ENCODE assay signal across 21 cellular contexts in the genomic region with DNA sequence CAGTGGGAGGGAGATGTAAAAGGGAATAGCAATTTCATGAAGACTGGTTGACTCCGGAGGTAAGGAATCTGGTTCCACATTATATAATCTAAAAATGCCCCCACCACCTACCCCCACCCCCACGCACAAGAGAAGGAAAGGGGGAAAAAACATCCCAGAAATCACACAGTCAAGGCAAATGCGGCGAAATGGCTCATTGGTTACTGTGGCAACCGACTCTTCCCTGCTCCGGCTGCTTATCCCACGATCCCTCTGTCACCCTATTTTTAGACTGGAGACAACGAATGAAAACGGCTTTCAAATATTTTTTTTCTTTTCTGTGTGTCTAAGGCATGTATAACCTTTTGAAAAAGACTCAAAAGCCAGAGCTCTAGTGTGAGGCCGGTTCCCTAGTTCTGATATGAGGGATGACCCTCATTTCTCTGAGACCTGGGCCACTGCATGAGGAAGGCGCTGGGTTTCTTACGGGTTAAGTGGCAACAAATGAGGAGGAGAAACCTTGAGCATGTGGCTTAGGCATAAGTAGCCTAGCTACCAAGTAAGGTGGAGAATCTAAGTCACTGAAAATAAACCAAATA.
"Had no signal": no experiment of that assay in that cellular context is flagged by ENCODE, and none has a peak within 500 bp of the region (broad histone marks: within the 10 kb centered on the region; RNA-seq: fewer than 3 reads in every experiment).

No MANE protein-coding gene starts in this region.

- ATAC-seq: activated CD8-positive, alpha-beta T cell treated with anti-CD3 and anti-CD28 coated beads, Interleukin-2, amount 10 ng/mL, durations not matched to agents 7 days and 5 days; activated naive CD8-positive, alpha-beta T cell treated with anti-CD3 and anti-CD28 coated beads, Interleukin-2, amount 50 U/mL, for 24 hours; effector memory CD8-positive, alpha-beta T cell; esophagus mucosa; stimulated activated naive CD8-positive, alpha-beta T cell treated with anti-CD3 and anti-CD28 coated beads, Interleukin-15, Interleukin-2, amounts not matched to agents 100 U/mL and 50 U/mL, for 24 hours had no signal

- H3K4me3 ChIP-seq: left ventricle myocardium inferior, tibial nerve had no signal

- H3K36me3 Mint-ChIP-seq: mesothelial cell of epicardium; natural killer cell treated with Interleukin-12 subunit alpha and Interleukin-12 subunit beta and Interleukin-15 and Interleukin-18, amount 100 ng/mL, for 72 hours had no signal

- H3K4me1 Mint-ChIP-seq: activated naive CD8-positive, alpha-beta T cell treated with anti-CD3 and anti-CD28 coated beads, Interleukin-2, amount 50 U/mL, for 24 hours; mesothelial cell of epicardium had no signal

- H3K9me3 Mint-ChIP-seq: activated T-helper 1 cell treated with anti-CD3 and anti-CD28 coated beads, Interleukin-12 subunit alpha, Interleukin-12 subunit beta, Interleukin-2, Interleukin-4 antibody, amounts not matched to agents 30 ng/mL and 10 ng/mL and 1 ng/mL, durations not matched to agents 14 hours and 24 hours and 36 hours; effector memory CD8-positive, alpha-beta T cell had no signal

- DNase-seq: activated CD4-positive, alpha-beta T cell treated with anti-CD3 and anti-CD28 coated beads for 1 hour; activated CD4-positive, alpha-beta T cell treated with anti-CD3 and anti-CD28 coated beads, Interleukin-2, amount 50 U/mL, for 1 hour; activated CD8-positive, alpha-beta T cell treated with anti-CD3 and anti-CD28 coated beads, Interleukin-2, amount 10 ng/mL, durations not matched to agents 7 days and 5 days; activated gamma-delta T cell; activated naive CD4-positive, alpha-beta T cell treated with anti-CD3 and anti-CD28 coated beads, Interleukin-2, amount 50 U/mL, for 16 hours; activated naive CD8-positive, alpha-beta T cell treated with anti-CD3 and anti-CD28 coated beads, Interleukin-2, amount 50 U/mL, for 24 hours; aorta; brain microvascular endothelial cell; central memory CD4-positive, alpha-beta T cell; effector memory CD8-positive, alpha-beta T cell; glutamatergic neuron; left ventricle myocardium inferior; stimulated activated CD4-positive, alpha-beta T cell treated with anti-CD3 and anti-CD28 coated beads, Interleukin-2, amount 100 ng/mL, for 48 hours; stimulated activated naive CD8-positive, alpha-beta T cell treated with anti-CD3 and anti-CD28 coated beads, Interleukin-15, Interleukin-2, amounts not matched to agents 100 U/mL and 50 U/mL, for 24 hours; T-helper 9 cell had no signal

- H3K4me1 ChIP-seq: left ventricle myocardium inferior, tibial nerve had no signal

- H3K27me3 ChIP-seq: brain microvascular endothelial cell, tibial nerve had no signal

- H3K27ac ChIP-seq: brain microvascular endothelial cell, left ventricle myocardium inferior, tibial nerve had no signal

- H3K4me3 Mint-ChIP-seq: activated CD8-positive, alpha-beta T cell treated with anti-CD3 and anti-CD28 coated beads, Interleukin-2, amount 10 ng/mL, durations not matched to agents 7 days and 5 days; activated naive CD8-positive, alpha-beta T cell treated with anti-CD3 and anti-CD28 coated beads, Interleukin-2, amount 50 U/mL, for 24 hours; activated T-helper 1 cell treated with anti-CD3 and anti-CD28 coated beads, Interleukin-12 subunit alpha, Interleukin-12 subunit beta, Interleukin-2, Interleukin-4 antibody, amounts not matched to agents 30 ng/mL and 10 ng/mL and 1 ng/mL, durations not matched to agents 14 hours and 24 hours and 36 hours; effector memory CD8-positive, alpha-beta T cell; mesothelial cell of epicardium; natural killer cell treated with Interleukin-12 subunit alpha and Interleukin-12 subunit beta and Interleukin-15 and Interleukin-18, amount 100 ng/mL, for 72 hours had no signal

- H3K27me3 Mint-ChIP-seq: progenitor cell of endocrine pancreas had no signal

- H3K27ac Mint-ChIP-seq: activated CD8-positive, alpha-beta T cell treated with anti-CD3 and anti-CD28 coated beads, Interleukin-2, amount 10 ng/mL, durations not matched to agents 7 days and 5 days; activated naive CD8-positive, alpha-beta T cell treated with anti-CD3 and anti-CD28 coated beads, Interleukin-2, amount 50 U/mL, for 24 hours; activated T-helper 1 cell treated with anti-CD3 and anti-CD28 coated beads, Interleukin-12 subunit alpha, Interleukin-12 subunit beta, Interleukin-2, Interleukin-4 antibody, amounts not matched to agents 30 ng/mL and 10 ng/mL and 1 ng/mL, durations not matched to agents 14 hours and 24 hours and 36 hours; effector memory CD8-positive, alpha-beta T cell; mesothelial cell of epicardium; natural killer cell treated with Interleukin-12 subunit alpha and Interleukin-12 subunit beta and Interleukin-15 and Interleukin-18, amount 100 ng/mL, for 72 hours; progenitor cell of endocrine pancreas had no signal

- H3K36me3 ChIP-seq: brain microvascular endothelial cell, left ventricle myocardium inferior, tibial nerve had no signal
